In genomic region chr5:68352166-68352565, GRCh38 we compare ENCODE assay signal across 25 cellular contexts.
DNase-seq lines count a peak whose midpoint lies in the region; ATAC-seq, FAIRE-seq and TF ChIP-seq lines count a peak whose summit lies in the region.
"Had no signal": no experiment of that assay in that cellular context is flagged by ENCODE, and none has a peak within 500 bp of the region (broad histone marks: within the 10 kb centered on the region; RNA-seq: fewer than 3 reads in every experiment).

No MANE protein-coding gene starts in this region.

- H3K36me3 ChIP-seq in kidney (ENCODE audit: control insufficient read depth in 1 of 2, insufficient read depth in 2 of 2, low read length in 2 of 2): no peaks in the 10 kb centered on the region
- H3K36me3 ChIP-seq in uterus: no peaks in the 10 kb centered on the region
- H3K36me3 ChIP-seq: BE2C; BLaER1 treated with 17β-estradiol and CSF1 and Interleukin-3, amounts not matched to agents 10 nM and 100 nM; HAP-1 had no signal

- peaks cover 0 to 4% of the 10 kb centered on the region in 2 donors for H3K4me1 ChIP-seq in kidney (ENCODE audit: control insufficient read depth in 1 of 2, insufficient read depth in 1 of 2, low read depth in 1 of 2, low read length in 2 of 2)
- no peaks in the 10 kb centered on the region for H3K4me1 ChIP-seq in uterus
- H3K4me1 ChIP-seq: A549, BE2C, HAP-1 had no signal

- no peak overlapping the region for H3K27ac Mint-ChIP-seq in activated naive CD8-positive, alpha-beta T cell treated with anti-CD3 and anti-CD28 coated beads for 36 hours
- H3K27ac Mint-ChIP-seq: CD14-positive monocyte; CD4-positive, alpha-beta T cell; CD8-positive, alpha-beta memory T cell; HFFc6 had no signal

- FAIRE-seq in D721Med (lab: Jason Lieb, UNC) (peak; percentile 77), kidney (lab: Jason Lieb, UNC) (peak; percentile 70)
- FAIRE-seq: GM12891, GM18507, H54 had no signal

- H3K27ac ChIP-seq in kidney (ENCODE audit: low read depth in 2 of 2, low read length in 2 of 2) (no peak overlapping the region), uterus (peak overlapping the region; percentile 26 to 65)
- H3K27ac ChIP-seq: A549; BLaER1 treated with 17β-estradiol and CSF1 and Interleukin-3, amounts not matched to agents 10 nM and 100 nM had no signal

- DNase-seq in D721Med (ENCODE audit: insufficient read length, low spot score) (peak; percentile 18), dermis blood vessel endothelial cell (peak; percentile 47), kidney (no peak), uterus (no peak)
- DNase-seq in activated naive CD8-positive, alpha-beta T cell treated with anti-CD3 and anti-CD28 coated beads for 36 hours: no peak
- DNase-seq: 8988T; ACHN; AML-193; BE2C; CD4-positive, alpha-beta T cell; CD8-positive, alpha-beta memory T cell; DMS53; DMS79 treated with DMSO at 0.1 percent for 48 hours; GF-D8; GOT3; HFFc6 had no signal

- no peaks in the 10 kb centered on the region for H3K27me3 ChIP-seq in uterus
- H3K27me3 ChIP-seq: BE2C; BLaER1 treated with 17β-estradiol and CSF1 and Interleukin-3, amounts not matched to agents 10 nM and 100 nM had no signal

- TF ChIP-seq POLR2A in uterus (IDR thresholded peaks at IDR 0.05): no peak

- H3K9me3 ChIP-seq in kidney (ENCODE audit: control insufficient read depth in 1 of 2, low read length in 2 of 2) (no peaks in the 10 kb centered on the region), uterus (no peaks in the 10 kb centered on the region)
- H3K9me3 ChIP-seq: A549, BE2C, HAP-1 had no signal

- no peaks in the 10 kb centered on the region for H3K4me1 Mint-ChIP-seq in activated naive CD8-positive, alpha-beta T cell treated with anti-CD3 and anti-CD28 coated beads for 36 hours

- no peaks in the 10 kb centered on the region for H3K27me3 Mint-ChIP-seq in activated naive CD8-positive, alpha-beta T cell treated with anti-CD3 and anti-CD28 coated beads for 36 hours
- H3K27me3 Mint-ChIP-seq: CD4-positive, alpha-beta T cell; CD8-positive, alpha-beta memory T cell had no signal

- H3K9ac ChIP-seq in kidney (ENCODE audit: low read length in 2 of 2): no peak overlapping the region
- H3K9ac ChIP-seq: BLaER1 treated with 17β-estradiol and CSF1 and Interleukin-3, amounts not matched to agents 10 nM and 100 nM had no signal

- H3K36me3 Mint-ChIP-seq in activated naive CD8-positive, alpha-beta T cell treated with anti-CD3 and anti-CD28 coated beads for 36 hours: no peaks in the 10 kb centered on the region
- H3K36me3 Mint-ChIP-seq: CD14-positive monocyte had no signal

- ATAC-seq in HG03378 (IDR thresholded peaks at IDR 0.05; ENCODE audit: unreplicated experiment) (no peak), GM19351 (IDR thresholded peaks at IDR 0.05; ENCODE audit: unreplicated experiment) (no peak)
- ATAC-seq: A549 had no signal

- intact Hi-C loops in kidney (cut with DNase I) (no loop called here), uterus (cut with DNase I; ENCODE audit: low total_unique reads) (no loop called here)

- TF ChIP-seq CTCF in D721Med (IDR thresholded peaks at IDR 0.05; ENCODE audit: insufficient read depth, missing control alignments) (no peak), kidney (IDR thresholded peaks at IDR 0.05; ENCODE audit: borderline replicate concordance, extremely low read depth, insufficient read depth) (no peak), uterus (IDR thresholded peaks at IDR 0.05) (no peak)

- no peak overlapping the region for H3K4me3 ChIP-seq in kidney (ENCODE audit: low read length in 2 of 2)
- H3K4me3 ChIP-seq in uterus: no peak overlapping the region
- H3K4me3 ChIP-seq: A549; BLaER1 treated with 17β-estradiol and CSF1 and Interleukin-3, amounts not matched to agents 10 nM and 100 nM; HAP-1 had no signal

- H3K4me3 Mint-ChIP-seq in activated naive CD8-positive, alpha-beta T cell treated with anti-CD3 and anti-CD28 coated beads for 36 hours: no peak overlapping the region
- H3K4me3 Mint-ChIP-seq: CD14-positive monocyte; CD4-positive, alpha-beta T cell; CD8-positive, alpha-beta memory T cell; HFFc6 had no signal

- H3K9me3 Mint-ChIP-seq in activated naive CD8-positive, alpha-beta T cell treated with anti-CD3 and anti-CD28 coated beads for 36 hours: peaks cover 8% of the 10 kb centered on the region
- H3K9me3 Mint-ChIP-seq: CD8-positive, alpha-beta memory T cell had no signal

Comparison
In these comparisons a context has a peak if more than half of its experiments do, and no peak if none do; other contexts are left out.
1. DNase-seq: peak in D721Med (single experiment) and dermis blood vessel endothelial cell (single experiment); none in kidney (single experiment), uterus (0 of 2) and activated naive CD8-positive, alpha-beta T cell treated with anti-CD3 and anti-CD28 coated beads for 36 hours (single experiment).
2. H3K27ac ChIP-seq: peak in uterus (2 of 2); none in kidney (0 of 2).